In the genomic region with DNA sequence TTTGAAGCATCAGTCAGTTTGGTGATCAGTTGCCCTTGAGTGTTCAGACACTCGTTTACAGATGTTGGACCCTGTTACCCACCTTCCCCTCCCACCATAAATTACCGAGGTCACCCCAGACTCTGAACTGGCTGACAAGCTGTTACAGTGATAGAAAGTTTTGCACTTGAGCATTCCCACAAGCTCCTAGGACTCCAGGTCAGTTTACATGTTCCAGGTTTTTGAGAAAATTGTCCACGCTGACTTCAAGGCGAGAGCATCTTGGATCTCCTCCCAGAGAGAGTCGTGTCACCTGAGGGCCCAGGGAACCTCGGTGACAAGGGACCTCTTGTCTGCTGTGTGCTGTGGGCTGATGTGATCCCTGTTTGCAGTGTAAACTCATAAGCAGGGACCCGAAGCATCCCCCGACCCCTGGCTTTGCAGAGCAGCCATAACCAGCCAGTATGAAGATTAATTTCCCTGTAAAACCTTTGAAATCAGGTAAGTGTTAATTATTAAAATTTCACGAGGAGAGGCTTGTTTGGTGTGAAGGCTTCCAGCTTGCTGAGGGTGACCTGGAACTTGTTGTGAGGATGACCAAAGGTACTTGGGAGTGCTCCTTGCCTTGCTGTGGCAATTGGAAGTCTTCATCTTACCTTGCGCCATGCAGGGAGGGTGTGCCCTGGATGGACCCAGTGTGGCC, we compare ENCODE assay signal across 1 cellular context.
TF ChIP-seq lines count a peak whose summit lies in the region.

No MANE protein-coding gene starts in this region.

TF ChIP-seq in HepG2, 621 proteins besides CTCF, POLR2A, EP300 and RAD21 (continued from another document and continues in another):
- TF ChIP-seq, protein P1, sequence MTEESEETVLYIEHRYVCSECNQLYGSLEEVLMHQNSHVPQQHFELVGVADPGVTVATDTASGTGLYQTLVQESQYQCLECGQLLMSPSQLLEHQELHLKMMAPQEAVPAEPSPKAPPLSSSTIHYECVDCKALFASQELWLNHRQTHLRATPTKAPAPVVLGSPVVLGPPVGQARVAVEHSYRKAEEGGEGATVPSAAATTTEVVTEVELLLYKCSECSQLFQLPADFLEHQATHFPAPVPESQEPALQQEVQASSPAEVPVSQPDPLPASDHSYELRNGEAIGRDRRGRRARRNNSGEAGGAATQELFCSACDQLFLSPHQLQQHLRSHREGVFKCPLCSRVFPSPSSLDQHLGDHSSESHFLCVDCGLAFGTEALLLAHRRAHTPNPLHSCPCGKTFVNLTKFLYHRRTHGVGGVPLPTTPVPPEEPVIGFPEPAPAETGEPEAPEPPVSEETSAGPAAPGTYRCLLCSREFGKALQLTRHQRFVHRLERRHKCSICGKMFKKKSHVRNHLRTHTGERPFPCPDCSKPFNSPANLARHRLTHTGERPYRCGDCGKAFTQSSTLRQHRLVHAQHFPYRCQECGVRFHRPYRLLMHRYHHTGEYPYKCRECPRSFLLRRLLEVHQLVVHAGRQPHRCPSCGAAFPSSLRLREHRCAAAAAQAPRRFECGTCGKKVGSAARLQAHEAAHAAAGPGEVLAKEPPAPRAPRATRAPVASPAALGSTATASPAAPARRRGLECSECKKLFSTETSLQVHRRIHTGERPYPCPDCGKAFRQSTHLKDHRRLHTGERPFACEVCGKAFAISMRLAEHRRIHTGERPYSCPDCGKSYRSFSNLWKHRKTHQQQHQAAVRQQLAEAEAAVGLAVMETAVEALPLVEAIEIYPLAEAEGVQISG (CRISPR knock-in tag; IDR thresholded peaks at IDR 0.05) = no peak
- peak; percentile 34 for TF ChIP-seq ZNF781 (CRISPR knock-in tag; IDR thresholded peaks at IDR 0.05; ENCODE audit: borderline replicate concordance, not compliant biosample characterization)
- TF ChIP-seq HOXA3 (CRISPR knock-in tag; IDR thresholded peaks at IDR 0.05) = peak; percentile 27; the same call in 1 of the 2 replicates
- TF ChIP-seq, protein P2, sequence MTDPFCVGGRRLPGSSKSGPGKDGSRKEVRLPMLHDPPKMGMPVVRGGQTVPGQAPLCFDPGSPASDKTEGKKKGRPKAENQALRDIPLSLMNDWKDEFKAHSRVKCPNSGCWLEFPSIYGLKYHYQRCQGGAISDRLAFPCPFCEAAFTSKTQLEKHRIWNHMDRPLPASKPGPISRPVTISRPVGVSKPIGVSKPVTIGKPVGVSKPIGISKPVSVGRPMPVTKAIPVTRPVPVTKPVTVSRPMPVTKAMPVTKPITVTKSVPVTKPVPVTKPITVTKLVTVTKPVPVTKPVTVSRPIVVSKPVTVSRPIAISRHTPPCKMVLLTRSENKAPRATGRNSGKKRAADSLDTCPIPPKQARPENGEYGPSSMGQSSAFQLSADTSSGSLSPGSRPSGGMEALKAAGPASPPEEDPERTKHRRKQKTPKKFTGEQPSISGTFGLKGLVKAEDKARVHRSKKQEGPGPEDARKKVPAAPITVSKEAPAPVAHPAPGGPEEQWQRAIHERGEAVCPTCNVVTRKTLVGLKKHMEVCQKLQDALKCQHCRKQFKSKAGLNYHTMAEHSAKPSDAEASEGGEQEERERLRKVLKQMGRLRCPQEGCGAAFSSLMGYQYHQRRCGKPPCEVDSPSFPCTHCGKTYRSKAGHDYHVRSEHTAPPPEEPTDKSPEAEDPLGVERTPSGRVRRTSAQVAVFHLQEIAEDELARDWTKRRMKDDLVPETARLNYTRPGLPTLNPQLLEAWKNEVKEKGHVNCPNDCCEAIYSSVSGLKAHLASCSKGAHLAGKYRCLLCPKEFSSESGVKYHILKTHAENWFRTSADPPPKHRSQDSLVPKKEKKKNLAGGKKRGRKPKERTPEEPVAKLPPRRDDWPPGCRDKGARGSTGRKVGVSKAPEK (CRISPR knock-in tag; IDR thresholded peaks at IDR 0.05; ENCODE audit: borderline replicate concordance) = peak; percentile 82; the same call in 1 of the 2 replicates
- TF ChIP-seq TBX2 (CRISPR knock-in tag; IDR thresholded peaks at IDR 0.05; ENCODE audit: borderline replicate concordance) = 0 out of 2 replicates have a peak, but pooled peaks have one; percentile 32
- peak; percentile 41 for TF ChIP-seq ZNF883 (CRISPR knock-in tag; IDR thresholded peaks at IDR 0.05; ENCODE audit: not compliant biosample characterization)
- peak; percentile 38; the same call in 1 of the 2 replicates for TF ChIP-seq RARA (CRISPR knock-in tag; IDR thresholded peaks at IDR 0.05)
- peak; percentile 52; the same call in 1 of the 2 replicates for TF ChIP-seq ZMYM4 (CRISPR knock-in tag; IDR thresholded peaks at IDR 0.05)
- no peak for TF ChIP-seq HHEX (CRISPR knock-in tag; IDR thresholded peaks at IDR 0.05)
- TF ChIP-seq, protein P3, sequence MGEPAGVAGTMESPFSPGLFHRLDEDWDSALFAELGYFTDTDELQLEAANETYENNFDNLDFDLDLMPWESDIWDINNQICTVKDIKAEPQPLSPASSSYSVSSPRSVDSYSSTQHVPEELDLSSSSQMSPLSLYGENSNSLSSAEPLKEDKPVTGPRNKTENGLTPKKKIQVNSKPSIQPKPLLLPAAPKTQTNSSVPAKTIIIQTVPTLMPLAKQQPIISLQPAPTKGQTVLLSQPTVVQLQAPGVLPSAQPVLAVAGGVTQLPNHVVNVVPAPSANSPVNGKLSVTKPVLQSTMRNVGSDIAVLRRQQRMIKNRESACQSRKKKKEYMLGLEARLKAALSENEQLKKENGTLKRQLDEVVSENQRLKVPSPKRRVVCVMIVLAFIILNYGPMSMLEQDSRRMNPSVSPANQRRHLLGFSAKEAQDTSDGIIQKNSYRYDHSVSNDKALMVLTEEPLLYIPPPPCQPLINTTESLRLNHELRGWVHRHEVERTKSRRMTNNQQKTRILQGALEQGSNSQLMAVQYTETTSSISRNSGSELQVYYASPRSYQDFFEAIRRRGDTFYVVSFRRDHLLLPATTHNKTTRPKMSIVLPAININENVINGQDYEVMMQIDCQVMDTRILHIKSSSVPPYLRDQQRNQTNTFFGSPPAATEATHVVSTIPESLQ (CRISPR knock-in tag; conservative IDR thresholded peaks at IDR 0.05) = no peak
- no peak for TF ChIP-seq SOX6 (IDR thresholded peaks at IDR 0.05)
- TF ChIP-seq SOX6 (CRISPR knock-in tag; IDR thresholded peaks at IDR 0.05) = peak; percentile 30; the same call in 1 of the 2 replicates
- TF ChIP-seq ZNF207 (IDR thresholded peaks at IDR 0.05; ENCODE audit: borderline replicate concordance) = no peak
- 0 out of 2 replicates have a peak, but pooled peaks have one; percentile 26 for TF ChIP-seq MEF2D (CRISPR knock-in tag; IDR thresholded peaks at IDR 0.05)
- TF ChIP-seq, protein P4, sequence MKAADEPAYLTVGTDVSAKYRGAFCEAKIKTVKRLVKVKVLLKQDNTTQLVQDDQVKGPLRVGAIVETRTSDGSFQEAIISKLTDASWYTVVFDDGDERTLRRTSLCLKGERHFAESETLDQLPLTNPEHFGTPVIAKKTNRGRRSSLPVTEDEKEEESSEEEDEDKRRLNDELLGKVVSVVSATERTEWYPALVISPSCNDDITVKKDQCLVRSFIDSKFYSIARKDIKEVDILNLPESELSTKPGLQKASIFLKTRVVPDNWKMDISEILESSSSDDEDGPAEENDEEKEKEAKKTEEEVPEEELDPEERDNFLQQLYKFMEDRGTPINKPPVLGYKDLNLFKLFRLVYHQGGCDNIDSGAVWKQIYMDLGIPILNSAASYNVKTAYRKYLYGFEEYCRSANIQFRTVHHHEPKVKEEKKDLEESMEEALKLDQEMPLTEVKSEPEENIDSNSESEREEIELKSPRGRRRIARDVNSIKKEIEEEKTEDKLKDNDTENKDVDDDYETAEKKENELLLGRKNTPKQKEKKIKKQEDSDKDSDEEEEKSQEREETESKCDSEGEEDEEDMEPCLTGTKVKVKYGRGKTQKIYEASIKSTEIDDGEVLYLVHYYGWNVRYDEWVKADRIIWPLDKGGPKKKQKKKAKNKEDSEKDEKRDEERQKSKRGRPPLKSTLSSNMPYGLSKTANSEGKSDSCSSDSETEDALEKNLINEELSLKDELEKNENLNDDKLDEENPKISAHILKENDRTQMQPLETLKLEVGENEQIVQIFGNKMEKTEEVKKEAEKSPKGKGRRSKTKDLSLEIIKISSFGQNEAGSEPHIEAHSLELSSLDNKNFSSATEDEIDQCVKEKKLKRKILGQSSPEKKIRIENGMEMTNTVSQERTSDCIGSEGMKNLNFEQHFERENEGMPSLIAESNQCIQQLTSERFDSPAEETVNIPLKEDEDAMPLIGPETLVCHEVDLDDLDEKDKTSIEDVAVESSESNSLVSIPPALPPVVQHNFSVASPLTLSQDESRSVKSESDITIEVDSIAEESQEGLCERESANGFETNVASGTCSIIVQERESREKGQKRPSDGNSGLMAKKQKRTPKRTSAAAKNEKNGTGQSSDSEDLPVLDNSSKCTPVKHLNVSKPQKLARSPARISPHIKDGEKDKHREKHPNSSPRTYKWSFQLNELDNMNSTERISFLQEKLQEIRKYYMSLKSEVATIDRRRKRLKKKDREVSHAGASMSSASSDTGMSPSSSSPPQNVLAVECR (CRISPR knock-in tag; IDR thresholded peaks at IDR 0.05; ENCODE audit: borderline replicate concordance) = peak; percentile 37; the same call in 1 of the 2 replicates
- TF ChIP-seq, protein P5, sequence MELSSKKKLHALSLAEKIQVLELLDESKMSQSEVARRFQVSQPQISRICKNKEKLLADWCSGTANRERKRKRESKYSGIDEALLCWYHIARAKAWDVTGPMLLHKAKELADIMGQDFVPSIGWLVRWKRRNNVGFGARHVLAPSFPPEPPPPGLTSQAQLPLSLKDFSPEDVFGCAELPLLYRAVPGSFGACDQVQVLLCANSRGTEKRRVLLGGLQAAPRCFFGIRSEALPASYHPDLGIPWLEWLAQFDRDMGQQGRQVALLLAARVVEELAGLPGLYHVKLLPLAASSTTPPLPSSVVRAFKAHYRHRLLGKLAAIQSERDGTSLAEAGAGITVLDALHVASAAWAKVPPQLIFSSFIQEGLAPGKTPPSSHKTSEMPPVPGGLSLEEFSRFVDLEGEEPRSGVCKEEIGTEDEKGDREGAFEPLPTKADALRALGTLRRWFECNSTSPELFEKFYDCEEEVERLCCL (CRISPR knock-in tag; IDR thresholded peaks at IDR 0.05; ENCODE audit: borderline replicate concordance) = peak; percentile 39; the same call in 1 of the 2 replicates
- TF ChIP-seq, protein P6, sequence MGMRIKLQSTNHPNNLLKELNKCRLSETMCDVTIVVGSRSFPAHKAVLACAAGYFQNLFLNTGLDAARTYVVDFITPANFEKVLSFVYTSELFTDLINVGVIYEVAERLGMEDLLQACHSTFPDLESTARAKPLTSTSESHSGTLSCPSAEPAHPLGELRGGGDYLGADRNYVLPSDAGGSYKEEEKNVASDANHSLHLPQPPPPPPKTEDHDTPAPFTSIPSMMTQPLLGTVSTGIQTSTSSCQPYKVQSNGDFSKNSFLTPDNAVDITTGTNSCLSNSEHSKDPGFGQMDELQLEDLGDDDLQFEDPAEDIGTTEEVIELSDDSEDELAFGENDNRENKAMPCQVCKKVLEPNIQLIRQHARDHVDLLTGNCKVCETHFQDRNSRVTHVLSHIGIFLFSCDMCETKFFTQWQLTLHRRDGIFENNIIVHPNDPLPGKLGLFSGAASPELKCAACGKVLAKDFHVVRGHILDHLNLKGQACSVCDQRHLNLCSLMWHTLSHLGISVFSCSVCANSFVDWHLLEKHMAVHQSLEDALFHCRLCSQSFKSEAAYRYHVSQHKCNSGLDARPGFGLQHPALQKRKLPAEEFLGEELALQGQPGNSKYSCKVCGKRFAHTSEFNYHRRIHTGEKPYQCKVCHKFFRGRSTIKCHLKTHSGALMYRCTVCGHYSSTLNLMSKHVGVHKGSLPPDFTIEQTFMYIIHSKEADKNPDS (CRISPR knock-in tag; IDR thresholded peaks at IDR 0.05) = 0 out of 2 replicates have a peak, but pooled peaks have one; percentile 40
- TF ChIP-seq ELF4 (CRISPR knock-in tag; IDR thresholded peaks at IDR 0.05; ENCODE audit: borderline replicate concordance) = no peak
- TF ChIP-seq NR1H2 (CRISPR knock-in tag; IDR thresholded peaks at IDR 0.05; ENCODE audit: borderline replicate concordance, low read depth) = no peak
- no peak for TF ChIP-seq LCORL (IDR thresholded peaks at IDR 0.05)
- peak; percentile 74; the same call in 1 of the 2 replicates for TF ChIP-seq LCORL (CRISPR knock-in tag; IDR thresholded peaks at IDR 0.05)
- TF ChIP-seq MIXL1 (CRISPR knock-in tag; IDR thresholded peaks at IDR 0.05) = peak; percentile 56; the same call in 1 of the 2 replicates
- TF ChIP-seq, protein P7, sequence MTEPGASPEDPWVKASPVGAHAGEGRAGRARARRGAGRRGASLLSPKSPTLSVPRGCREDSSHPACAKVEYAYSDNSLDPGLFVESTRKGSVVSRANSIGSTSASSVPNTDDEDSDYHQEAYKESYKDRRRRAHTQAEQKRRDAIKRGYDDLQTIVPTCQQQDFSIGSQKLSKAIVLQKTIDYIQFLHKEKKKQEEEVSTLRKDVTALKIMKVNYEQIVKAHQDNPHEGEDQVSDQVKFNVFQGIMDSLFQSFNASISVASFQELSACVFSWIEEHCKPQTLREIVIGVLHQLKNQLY (CRISPR knock-in tag; IDR thresholded peaks at IDR 0.05) = 0 out of 2 replicates have a peak, but pooled peaks have one; percentile 11
- TF ChIP-seq, protein P8, sequence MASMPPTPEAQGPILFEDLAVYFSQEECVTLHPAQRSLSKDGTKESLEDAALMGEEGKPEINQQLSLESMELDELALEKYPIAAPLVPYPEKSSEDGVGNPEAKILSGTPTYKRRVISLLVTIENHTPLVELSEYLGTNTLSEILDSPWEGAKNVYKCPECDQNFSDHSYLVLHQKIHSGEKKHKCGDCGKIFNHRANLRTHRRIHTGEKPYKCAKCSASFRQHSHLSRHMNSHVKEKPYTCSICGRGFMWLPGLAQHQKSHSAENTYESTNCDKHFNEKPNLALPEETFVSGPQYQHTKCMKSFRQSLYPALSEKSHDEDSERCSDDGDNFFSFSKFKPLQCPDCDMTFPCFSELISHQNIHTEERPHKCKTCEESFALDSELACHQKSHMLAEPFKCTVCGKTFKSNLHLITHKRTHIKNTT (CRISPR knock-in tag; IDR thresholded peaks at IDR 0.05) = no peak
- no peak for TF ChIP-seq SETDB1 (CRISPR knock-in tag; IDR thresholded peaks at IDR 0.05; ENCODE audit: borderline replicate concordance)
- no peak for TF ChIP-seq ZFP62 (CRISPR knock-in tag; IDR thresholded peaks at IDR 0.05)
- 0 out of 2 replicates have a peak, but pooled peaks have one; percentile 24 for TF ChIP-seq TARDBP (CRISPR knock-in tag; IDR thresholded peaks at IDR 0.05)
- TF ChIP-seq ZFP36L1 (CRISPR knock-in tag; IDR thresholded peaks at IDR 0.05) = no peak
- TF ChIP-seq FOXO1 (CRISPR knock-in tag; IDR thresholded peaks at IDR 0.05) = 0 out of 2 replicates have a peak, but pooled peaks have one; percentile 13
- TF ChIP-seq, protein P9, sequence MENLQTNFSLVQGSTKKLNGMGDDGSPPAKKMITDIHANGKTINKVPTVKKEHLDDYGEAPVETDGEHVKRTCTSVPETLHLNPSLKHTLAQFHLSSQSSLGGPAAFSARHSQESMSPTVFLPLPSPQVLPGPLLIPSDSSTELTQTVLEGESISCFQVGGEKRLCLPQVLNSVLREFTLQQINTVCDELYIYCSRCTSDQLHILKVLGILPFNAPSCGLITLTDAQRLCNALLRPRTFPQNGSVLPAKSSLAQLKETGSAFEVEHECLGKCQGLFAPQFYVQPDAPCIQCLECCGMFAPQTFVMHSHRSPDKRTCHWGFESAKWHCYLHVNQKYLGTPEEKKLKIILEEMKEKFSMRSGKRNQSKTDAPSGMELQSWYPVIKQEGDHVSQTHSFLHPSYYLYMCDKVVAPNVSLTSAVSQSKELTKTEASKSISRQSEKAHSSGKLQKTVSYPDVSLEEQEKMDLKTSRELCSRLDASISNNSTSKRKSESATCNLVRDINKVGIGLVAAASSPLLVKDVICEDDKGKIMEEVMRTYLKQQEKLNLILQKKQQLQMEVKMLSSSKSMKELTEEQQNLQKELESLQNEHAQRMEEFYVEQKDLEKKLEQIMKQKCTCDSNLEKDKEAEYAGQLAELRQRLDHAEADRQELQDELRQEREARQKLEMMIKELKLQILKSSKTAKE (CRISPR knock-in tag; IDR thresholded peaks at IDR 0.05; ENCODE audit: borderline replicate concordance) = peak; percentile 47
- TF ChIP-seq, protein P10, sequence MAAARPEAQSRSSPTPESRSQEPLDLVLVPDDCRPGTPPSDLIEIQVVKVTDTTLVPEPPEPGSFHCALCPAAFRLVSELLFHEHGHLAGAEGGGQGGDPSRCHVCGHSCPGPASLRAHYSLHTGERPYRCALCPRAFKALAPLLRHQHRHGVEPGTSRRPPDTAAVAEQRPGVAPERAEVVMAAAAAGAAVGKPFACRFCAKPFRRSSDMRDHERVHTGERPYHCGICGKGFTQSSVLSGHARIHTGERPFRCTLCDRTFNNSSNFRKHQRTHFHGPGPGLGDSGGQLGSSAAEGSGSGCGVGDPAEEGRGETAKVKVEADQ (CRISPR knock-in tag; IDR thresholded peaks at IDR 0.05; ENCODE audit: borderline replicate concordance) = peak; percentile 61; the same call in 1 of the 2 replicates
